9 cellular contexts compared by ENCODE assay signal in genomic region chr4:121189811-121190210, GRCh38.
DNase-seq lines count a peak whose midpoint lies in the region; ATAC-seq and TF ChIP-seq lines count a peak whose summit lies in the region.
"Had no signal": no experiment of that assay in that cellular context is flagged by ENCODE, and none has a peak within 500 bp of the region (broad histone marks: within the 10 kb centered on the region; RNA-seq: fewer than 3 reads in every experiment).

No MANE protein-coding gene starts in this region.

- no peaks in the 10 kb centered on the region for H3K27me3 Mint-ChIP-seq in activated naive CD8-positive, alpha-beta T cell

- peaks cover 61% of the 10 kb centered on the region for H3K4me1 Mint-ChIP-seq in activated naive CD8-positive, alpha-beta T cell (ENCODE audit: low read depth)

- DNase-seq in GM06990 (ENCODE audit: extremely low read depth, insufficient read length): peak; percentile 23
- no peak for DNase-seq in ecto neural progenitor cell (ENCODE audit: low spot score)
- DNase-seq in AG08396 (ENCODE audit: low spot score): no peak
- no peak for DNase-seq in erythroblast (lab: John Stamatoyannopoulos, UW)
- no peak for DNase-seq in OCI-M1 (lab: John Stamatoyannopoulos, UW)
- DNase-seq: DMS53 had no signal

- H3K9me3 ChIP-seq in KOPT-K1 (ENCODE audit: insufficient read depth, low read length, poor library complexity, severe bottlenecking): no peaks in the 10 kb centered on the region

- no peaks in the 10 kb centered on the region for H3K27me3 ChIP-seq in GM06990 (replicated peaks; ENCODE audit: control insufficient read depth, insufficient read depth, low read length)

- H3K36me3 Mint-ChIP-seq in activated naive CD8-positive, alpha-beta T cell: no peaks in the 10 kb centered on the region

- H3K27ac ChIP-seq in KOPT-K1 (ENCODE audit: low read depth, low read length, poor library complexity, severe bottlenecking): peak overlapping the region; percentile 78

- no peak overlapping the region for H3K4me3 ChIP-seq in GM06990 (replicated peaks; ENCODE audit: low read depth, low read length)

- H3K9me3 Mint-ChIP-seq in activated naive CD8-positive, alpha-beta T cell (ENCODE audit: low read depth): no peaks in the 10 kb centered on the region

- peak; percentile 85 for ATAC-seq in GM21529 (IDR thresholded peaks at IDR 0.05; ENCODE audit: unreplicated experiment)

- peak overlapping the region; percentile 73 for H3K4me3 Mint-ChIP-seq in activated naive CD8-positive, alpha-beta T cell

- H3K27ac Mint-ChIP-seq in activated naive CD8-positive, alpha-beta T cell: peak overlapping the region; percentile 79

- TF ChIP-seq POLR2A in erythroblast (IDR thresholded peaks at IDR 0.05; ENCODE audit: low read length): no peak

- no peak for TF ChIP-seq CTCF in GM06990 (IDR thresholded peaks at IDR 0.05; ENCODE audit: insufficient read depth, low read length, poor library complexity, severe bottlenecking)

- H3K36me3 ChIP-seq in GM06990 (ENCODE audit: control insufficient read depth, insufficient read depth, low read length): no peaks in the 10 kb centered on the region
- no peaks in the 10 kb centered on the region for H3K36me3 ChIP-seq in KOPT-K1 (ENCODE audit: insufficient read depth, low read length)
